In genomic region chr6:63634630-63635029, GRCh38 we compare ENCODE assay signal across 8 cellular contexts. TPM values are rescaled to one million over a fixed set of nuclear protein-coding genes. Genes with fewer than 3 reads are reported as not detected.
A peak's percentile ranks its signal among the peaks of the same experiment; 100 is the strongest.
DNase-seq lines count a peak whose midpoint lies in the region; TF ChIP-seq lines count a peak whose summit lies in the region.

No MANE protein-coding gene starts in this region.

- TF ChIP-seq CTCF in breast epithelium (IDR thresholded peaks at IDR 0.05) (no peak), neural cell (IDR thresholded peaks at IDR 0.05; ENCODE audit: poor library complexity, severe bottlenecking) (no peak)

- H3K79me2 ChIP-seq in neural cell (replicated peaks; ENCODE audit: insufficient read depth, low read length), result peaks cover 29% of the 10 kb centered on the region

- intact Hi-C loops in breast epithelium (cut with DNase I; ENCODE audit: low total_unique reads), result no loop called here

- no peak for TF ChIP-seq RAD21 in neural cell (conservative IDR thresholded peaks at IDR 0.05)

- no peaks in the 10 kb centered on the region for H3K9me3 ChIP-seq in breast epithelium
- H3K9me3 ChIP-seq in neural cell (ENCODE audit: low read length), result no peaks in the 10 kb centered on the region

- TF ChIP-seq POLR2A in breast epithelium (IDR thresholded peaks at IDR 0.05), result no peak

- H3K4me1 ChIP-seq in breast epithelium, result peaks cover 0 to 3% of the 10 kb centered on the region in 2 donors

- peak overlapping the region; percentile 97 for H3K9ac ChIP-seq in neural cell (ENCODE audit: low read length)

- H3K4me3 ChIP-seq in breast epithelium, result peak overlapping the region in 1 of 3 donors; percentile 91
- peak overlapping the region; percentile 87 for H3K4me3 ChIP-seq in neural cell (ENCODE audit: low read length)

- H3K4me2 ChIP-seq in neural cell (ENCODE audit: low read length), result peak overlapping the region; percentile 66

- no peak for TF ChIP-seq EP300 in neural cell (conservative IDR thresholded peaks at IDR 0.05; ENCODE audit: poor library complexity, severe bottlenecking)

- H4K20me1 ChIP-seq in neural cell (ENCODE audit: insufficient read depth), result peaks cover 9% of the 10 kb centered on the region

- H3K36me3 ChIP-seq in breast epithelium, result no peaks in the 10 kb centered on the region
- H3K36me3 ChIP-seq in neural cell (ENCODE audit: insufficient read depth, low read length), result no peaks in the 10 kb centered on the region

- H3K27ac ChIP-seq in breast epithelium (peak overlapping the region; percentile 5 to 99), neural cell (ENCODE audit: low read length) (peak overlapping the region; percentile 94)

- H3K27me3 ChIP-seq in breast epithelium (no peaks in the 10 kb centered on the region), neural cell (ENCODE audit: insufficient read depth, low read depth, low read length) (no peaks in the 10 kb centered on the region)

- no peaks in the 10 kb centered on the region for H3K9me2 ChIP-seq in neural cell (ENCODE audit: insufficient read depth, low read length)

- peaks cover 4% of the 10 kb centered on the region for H3F3A ChIP-seq in neural cell (ENCODE audit: insufficient read depth, low read length, poor library complexity, severe bottlenecking)

- H2AFZ ChIP-seq in neural cell (ENCODE audit: low read depth, low read length), result peak overlapping the region; percentile 49

- DNase-seq in NCI-H1417 (lab: John Stamatoyannopoulos, UW) (peak in 2 of 3 experiments; percentile 44 to 72), NCI-H1417 treated with DMSO at 0.1 percent for 48 hours (lab: John Stamatoyannopoulos, UW) (no peak), NCI-H2227 (lab: John Stamatoyannopoulos, UW; ENCODE audit: unreplicated experiment) (peak; percentile 41), breast epithelium (ENCODE audit: low spot score in 2 of 2) (no peak), nucleus accumbens (lab: John Stamatoyannopoulos, UW) (no peak), COR-L47 (lab: John Stamatoyannopoulos, UW) (no peak), occipital lobe (lab: John Stamatoyannopoulos, UW) (no peak)

TF ChIP-seq in neural cell, 6 proteins besides CTCF, POLR2A, EP300 and RAD21:
- no peak for TF ChIP-seq REST (IDR thresholded peaks at IDR 0.05; ENCODE audit: borderline replicate concordance)
- TF ChIP-seq MXI1 (conservative IDR thresholded peaks at IDR 0.05; ENCODE audit: poor library complexity, severe bottlenecking), result no peak
- TF ChIP-seq SMC3 (conservative IDR thresholded peaks at IDR 0.05; ENCODE audit: poor library complexity), result no peak
- TF ChIP-seq POLR2AphosphoS5 (IDR thresholded peaks at IDR 0.05), result no peak
- no peak for TF ChIP-seq EZH2 (IDR thresholded peaks at IDR 0.05; ENCODE audit: borderline replicate concordance, insufficient read depth, low read length, poor library complexity, severe bottlenecking)
- TF ChIP-seq TAF1 (IDR thresholded peaks at IDR 0.05; ENCODE audit: low read depth), result no peak
TF ChIP-seq in neural cell: peak in this region for 0.

RNA-seq across cellular contexts. Expression of gene PHF3, which starts 1.0 kb away (rescaled TPM):
- 100 to 1,000 TPM in 1 of 3 donors, 10 to 100 TPM in 2; 76.0 to 110 (median 90.4) TPM for total RNA-seq in breast epithelium
- 20.9 and 21.1 TPM in 2 replicates for polyA plus RNA-seq in neural cell
- polyA minus RNA-seq in neural cell, result 174 and 214 TPM in 2 replicates
- total RNA-seq in occipital lobe, result 117 TPM

Comparison
In these comparisons a context has a peak if more than half of its experiments do, and no peak if none do; other contexts are left out.
1. DNase-seq: peak in NCI-H1417 (2 of 3) and NCI-H2227 (single experiment); none in NCI-H1417 treated with DMSO at 0.1 percent for 48 hours (single experiment), breast epithelium (0 of 2), nucleus accumbens (0 of 56), COR-L47 (single experiment) and occipital lobe (single experiment).